Comparison of ENCODE assay signal across 8 cellular contexts in genomic region chr16:10743610-10744369, GRCh38. TPM values are rescaled to one million over a fixed set of nuclear protein-coding genes. Genes with fewer than 3 reads are reported as not detected.
DNase-seq lines count a peak whose midpoint lies in the region; ATAC-seq and TF ChIP-seq lines count a peak whose summit lies in the region.

TSS of gene NUBP1 (plus strand) at chr16:10743842. CDS start at chr16:10743864, 22 bp downstream.

- peak within 1 kb of the TSS; percentile 96 to 99 for H3K27ac ChIP-seq in liver (ENCODE audit: low read depth in 1 of 2, low read length in 2 of 2)

- H3K4me1 ChIP-seq in liver (ENCODE audit: control insufficient read depth in 4 of 4, insufficient read depth in 4 of 4, low read length in 3 of 4): peaks cover 5 to 13% (median 9%) of the 10 kb centered on the region in 4 donors

- H3K9me3 ChIP-seq in liver (ENCODE audit: control insufficient read depth in 4 of 4, low read length in 3 of 4): no peaks in the 10 kb centered on the region

- H3K27me3 ChIP-seq in liver (ENCODE audit: control insufficient read depth in 4 of 4, insufficient read depth in 4 of 4, low read length in 3 of 4): no peaks in the 10 kb centered on the region

- ATAC-seq in GM19372 (IDR thresholded peaks at IDR 0.05; ENCODE audit: low read depth, unreplicated experiment): peak; percentile 86
- ATAC-seq in HG03558 (IDR thresholded peaks at IDR 0.05; ENCODE audit: extremely low read depth, unreplicated experiment): peak; percentile 48

- WGBS in liver: under 1% methylated on average over 57 of the region's 57 CpGs

- DNase-seq in C1 segment of cervical spinal cord (lab: John Stamatoyannopoulos, UW): peak; percentile 96 to 100 (median 100)
- peak; percentile 93 for DNase-seq in NCI-H774 (lab: John Stamatoyannopoulos, UW)
- DNase-seq in activated CD4-positive, alpha-beta T cell treated with anti-CD3 and anti-CD28 coated beads, Interleukin-2, amount 50 U/mL, for 48 hours: peak; percentile 100
- peak; percentile 96 to 99 for DNase-seq in dermis microvascular lymphatic vessel endothelial cell (ENCODE audit: low read depth in 2 of 2)
- peak; percentile 100 for DNase-seq in stimulated activated CD4-positive, alpha-beta T cell treated with anti-CD3 and anti-CD28 coated beads, Interleukin-4, amount 100 ng/mL, for 24 hours

- no peak for TF ChIP-seq CTCF in liver (IDR thresholded peaks at IDR 0.05; ENCODE audit: low read depth, low read length, missing input control)

- peak in 1 of 2 donors; percentile 18 for TF ChIP-seq RAD21 in liver (IDR thresholded peaks at IDR 0.05)

- H3K4me3 ChIP-seq in liver (ENCODE audit: low read depth in 1 of 3, low read length in 3 of 3): peak within 1 kb of the TSS; percentile 62 to 66 (median 62)

- H3K9ac ChIP-seq in liver (ENCODE audit: low read depth in 1 of 2, low read length in 2 of 2): peak within 1 kb of the TSS; percentile 62 to 79

- peaks cover 5 to 11% (median 9%) of the 10 kb centered on the region in 4 donors for H3K36me3 ChIP-seq in liver (ENCODE audit: control insufficient read depth in 4 of 4, insufficient read depth in 3 of 4, low read depth in 1 of 4, low read length in 3 of 4)

TF ChIP-seq in liver, 16 proteins besides CTCF, POLR2A, EP300 and RAD21:
- peak; percentile 31 to 72 for TF ChIP-seq RXRA (IDR thresholded peaks at IDR 0.05)
- peak; percentile 65 to 68 for TF ChIP-seq EGR1 (IDR thresholded peaks at IDR 0.05; ENCODE audit: low read depth in 2 of 2)
- peak; percentile 10 for TF ChIP-seq ATF3 (IDR thresholded peaks at IDR 0.05)
- TF ChIP-seq JUND (IDR thresholded peaks at IDR 0.05): no peak
- no peak for TF ChIP-seq FOXA2 (IDR thresholded peaks at IDR 0.05)
- TF ChIP-seq FOXA1 (IDR thresholded peaks at IDR 0.05): no peak
- no peak for TF ChIP-seq HNF4A (conservative IDR thresholded peaks at IDR 0.05)
- TF ChIP-seq HNF4G (IDR thresholded peaks at IDR 0.05): no peak
- TF ChIP-seq, protein P1, sequence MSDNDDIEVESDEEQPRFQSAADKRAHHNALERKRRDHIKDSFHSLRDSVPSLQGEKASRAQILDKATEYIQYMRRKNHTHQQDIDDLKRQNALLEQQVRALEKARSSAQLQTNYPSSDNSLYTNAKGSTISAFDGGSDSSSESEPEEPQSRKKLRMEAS (IDR thresholded peaks at IDR 0.05): peak; percentile 72
- peak; percentile 91 for TF ChIP-seq NR2F2 (IDR thresholded peaks at IDR 0.05)
- peak; percentile 87 for TF ChIP-seq REST (IDR thresholded peaks at IDR 0.05)
- peak; percentile 38 for TF ChIP-seq TAF1 (conservative IDR thresholded peaks at IDR 0.05)
- TF ChIP-seq SP1 (IDR thresholded peaks at IDR 0.05): peak; percentile 83
- TF ChIP-seq GABPA (IDR thresholded peaks at IDR 0.05 in 1 of 2, conservative IDR thresholded peaks at IDR 0.05 in 1 of 2): peak; percentile 77 to 94
- TF ChIP-seq, protein P2, sequence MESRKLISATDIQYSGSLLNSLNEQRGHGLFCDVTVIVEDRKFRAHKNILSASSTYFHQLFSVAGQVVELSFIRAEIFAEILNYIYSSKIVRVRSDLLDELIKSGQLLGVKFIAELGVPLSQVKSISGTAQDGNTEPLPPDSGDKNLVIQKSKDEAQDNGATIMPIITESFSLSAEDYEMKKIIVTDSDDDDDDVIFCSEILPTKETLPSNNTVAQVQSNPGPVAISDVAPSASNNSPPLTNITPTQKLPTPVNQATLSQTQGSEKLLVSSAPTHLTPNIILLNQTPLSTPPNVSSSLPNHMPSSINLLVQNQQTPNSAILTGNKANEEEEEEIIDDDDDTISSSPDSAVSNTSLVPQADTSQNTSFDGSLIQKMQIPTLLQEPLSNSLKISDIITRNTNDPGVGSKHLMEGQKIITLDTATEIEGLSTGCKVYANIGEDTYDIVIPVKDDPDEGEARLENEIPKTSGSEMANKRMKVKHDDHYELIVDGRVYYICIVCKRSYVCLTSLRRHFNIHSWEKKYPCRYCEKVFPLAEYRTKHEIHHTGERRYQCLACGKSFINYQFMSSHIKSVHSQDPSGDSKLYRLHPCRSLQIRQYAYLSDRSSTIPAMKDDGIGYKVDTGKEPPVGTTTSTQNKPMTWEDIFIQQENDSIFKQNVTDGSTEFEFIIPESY (IDR thresholded peaks at IDR 0.05): peak; percentile 42
- TF ChIP-seq YY1 (IDR thresholded peaks at IDR 0.05): peak; percentile 90

RNA-seq across cellular contexts. Expression of gene NUBP1, which starts in this region (rescaled TPM):
- 26.2 and 32.6 TPM in 2 replicates for total RNA-seq in dermis microvascular lymphatic vessel endothelial cell
- 10 to 100 TPM; 16.6 to 18.9 TPM for total RNA-seq in liver
- polyA plus RNA-seq in liver: 10 to 100 TPM; 21.7 to 22.5 TPM

Comparison
In these comparisons a context has a peak if more than half of its experiments do, and no peak if none do; other contexts are left out.
1. Peak in every context shown above with its lines: DNase-seq, ATAC-seq, H3K4me3 ChIP-seq and H3K27ac ChIP-seq.